Comparison of ENCODE assay signal across 1 cellular context in genomic region chr3:165669502-165669901, GRCh38.
TF ChIP-seq lines count a peak whose summit lies in the region.

No MANE protein-coding gene starts in this region.

TF ChIP-seq in GM12878, 131 proteins besides CTCF, POLR2A, EP300 and RAD21 (continued from another document):
- TF ChIP-seq SKIL (IDR thresholded peaks at IDR 0.05; ENCODE audit: low read depth, poor library complexity, severe bottlenecking) (no peak), TCF12 (IDR thresholded peaks at IDR 0.05; ENCODE audit: low read depth, low read length) (no peak), MYC (IDR thresholded peaks at IDR 0.05; ENCODE audit: insufficient read depth, insufficient read length, insufficient replicate concordance, low read length, severe bottlenecking) (no peak), SIX5 (IDR thresholded peaks at IDR 0.05; ENCODE audit: low read depth, low read length, severe bottlenecking) (no peak), PAX8 (IDR thresholded peaks at IDR 0.05) (no peak), MEF2A (IDR thresholded peaks at IDR 0.05; ENCODE audit: insufficient read depth, low read depth, low read length) (no peak), ZBED1 (IDR thresholded peaks at IDR 0.05; ENCODE audit: borderline replicate concordance) (no peak), TARDBP (IDR thresholded peaks at IDR 0.05; ENCODE audit: borderline replicate concordance) (no peak), NR2F1 (conservative IDR thresholded peaks at IDR 0.05) (no peak), BCL11A (IDR thresholded peaks at IDR 0.05; ENCODE audit: low read depth, low read length) (no peak), IRF5 (IDR thresholded peaks at IDR 0.05; ENCODE audit: borderline replicate concordance) (no peak), NR2C2 (IDR thresholded peaks at IDR 0.05; ENCODE audit: borderline replicate concordance, control insufficient read depth, insufficient read length, low read depth) (no peak), RELB (IDR thresholded peaks at IDR 0.05; ENCODE audit: low read depth) (0 out of 2 replicates have a peak, but pooled peaks have one; percentile 15), ZNF274 (IDR thresholded peaks at IDR 0.05; ENCODE audit: insufficient read depth, insufficient read length) (no peak), RB1 (IDR thresholded peaks at IDR 0.05; ENCODE audit: borderline replicate concordance) (no peak), SMC3 (IDR thresholded peaks at IDR 0.05; ENCODE audit: borderline replicate concordance, low read length) (no peak), RUNX3 (IDR thresholded peaks at IDR 0.05; ENCODE audit: low read length) (no peak), BHLHE40 (IDR thresholded peaks at IDR 0.05; ENCODE audit: borderline replicate concordance in 1 of 2, low read depth in 2 of 2, low read length in 1 of 2) (no peak), KAT2A (conservative IDR thresholded peaks at IDR 0.05; ENCODE audit: control insufficient read depth, low read depth, low read length) (no peak), DPF2 (IDR thresholded peaks at IDR 0.05) (0 out of 2 replicates have a peak, but pooled peaks have one; percentile 18), PAX5 (IDR thresholded peaks at IDR 0.05; ENCODE audit: borderline replicate concordance, low read depth, low read length) (no peak), BRCA1 (IDR thresholded peaks at IDR 0.05; ENCODE audit: low read depth, low read length) (no peak), SMAD1 (IDR thresholded peaks at IDR 0.05; ENCODE audit: low read depth, partially characterized antibody) (no peak)
- TF ChIP-seq, protein P1, sequence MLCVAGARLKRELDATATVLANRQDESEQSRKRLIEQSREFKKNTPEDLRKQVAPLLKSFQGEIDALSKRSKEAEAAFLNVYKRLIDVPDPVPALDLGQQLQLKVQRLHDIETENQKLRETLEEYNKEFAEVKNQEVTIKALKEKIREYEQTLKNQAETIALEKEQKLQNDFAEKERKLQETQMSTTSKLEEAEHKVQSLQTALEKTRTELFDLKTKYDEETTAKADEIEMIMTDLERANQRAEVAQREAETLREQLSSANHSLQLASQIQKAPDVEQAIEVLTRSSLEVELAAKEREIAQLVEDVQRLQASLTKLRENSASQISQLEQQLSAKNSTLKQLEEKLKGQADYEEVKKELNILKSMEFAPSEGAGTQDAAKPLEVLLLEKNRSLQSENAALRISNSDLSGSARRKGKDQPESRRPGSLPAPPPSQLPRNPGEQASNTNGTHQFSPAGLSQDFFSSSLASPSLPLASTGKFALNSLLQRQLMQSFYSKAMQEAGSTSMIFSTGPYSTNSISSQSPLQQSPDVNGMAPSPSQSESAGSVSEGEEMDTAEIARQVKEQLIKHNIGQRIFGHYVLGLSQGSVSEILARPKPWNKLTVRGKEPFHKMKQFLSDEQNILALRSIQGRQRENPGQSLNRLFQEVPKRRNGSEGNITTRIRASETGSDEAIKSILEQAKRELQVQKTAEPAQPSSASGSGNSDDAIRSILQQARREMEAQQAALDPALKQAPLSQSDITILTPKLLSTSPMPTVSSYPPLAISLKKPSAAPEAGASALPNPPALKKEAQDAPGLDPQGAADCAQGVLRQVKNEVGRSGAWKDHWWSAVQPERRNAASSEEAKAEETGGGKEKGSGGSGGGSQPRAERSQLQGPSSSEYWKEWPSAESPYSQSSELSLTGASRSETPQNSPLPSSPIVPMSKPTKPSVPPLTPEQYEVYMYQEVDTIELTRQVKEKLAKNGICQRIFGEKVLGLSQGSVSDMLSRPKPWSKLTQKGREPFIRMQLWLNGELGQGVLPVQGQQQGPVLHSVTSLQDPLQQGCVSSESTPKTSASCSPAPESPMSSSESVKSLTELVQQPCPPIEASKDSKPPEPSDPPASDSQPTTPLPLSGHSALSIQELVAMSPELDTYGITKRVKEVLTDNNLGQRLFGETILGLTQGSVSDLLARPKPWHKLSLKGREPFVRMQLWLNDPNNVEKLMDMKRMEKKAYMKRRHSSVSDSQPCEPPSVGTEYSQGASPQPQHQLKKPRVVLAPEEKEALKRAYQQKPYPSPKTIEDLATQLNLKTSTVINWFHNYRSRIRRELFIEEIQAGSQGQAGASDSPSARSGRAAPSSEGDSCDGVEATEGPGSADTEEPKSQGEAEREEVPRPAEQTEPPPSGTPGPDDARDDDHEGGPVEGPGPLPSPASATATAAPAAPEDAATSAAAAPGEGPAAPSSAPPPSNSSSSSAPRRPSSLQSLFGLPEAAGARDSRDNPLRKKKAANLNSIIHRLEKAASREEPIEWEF (IDR thresholded peaks at IDR 0.05; ENCODE audit: insufficient replicate concordance, low read depth, low read length) = no peak
- TF ChIP-seq, protein P2, sequence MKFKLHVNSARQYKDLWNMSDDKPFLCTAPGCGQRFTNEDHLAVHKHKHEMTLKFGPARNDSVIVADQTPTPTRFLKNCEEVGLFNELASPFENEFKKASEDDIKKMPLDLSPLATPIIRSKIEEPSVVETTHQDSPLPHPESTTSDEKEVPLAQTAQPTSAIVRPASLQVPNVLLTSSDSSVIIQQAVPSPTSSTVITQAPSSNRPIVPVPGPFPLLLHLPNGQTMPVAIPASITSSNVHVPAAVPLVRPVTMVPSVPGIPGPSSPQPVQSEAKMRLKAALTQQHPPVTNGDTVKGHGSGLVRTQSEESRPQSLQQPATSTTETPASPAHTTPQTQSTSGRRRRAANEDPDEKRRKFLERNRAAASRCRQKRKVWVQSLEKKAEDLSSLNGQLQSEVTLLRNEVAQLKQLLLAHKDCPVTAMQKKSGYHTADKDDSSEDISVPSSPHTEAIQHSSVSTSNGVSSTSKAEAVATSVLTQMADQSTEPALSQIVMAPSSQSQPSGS (IDR thresholded peaks at IDR 0.05; ENCODE audit: low read length) = no peak
